In genomic region chr16:86300746-86301480, GRCh38 we compare ENCODE assay signal across 1 cellular context.
TF ChIP-seq lines count a peak whose summit lies in the region.

No MANE protein-coding gene starts in this region.

TF ChIP-seq in IMR-90, 13 proteins besides CTCF, POLR2A, EP300 and RAD21 (continued from another document):
- TF ChIP-seq MAZ (IDR thresholded peaks at IDR 0.05; ENCODE audit: borderline replicate concordance, low read depth, low read length), result no peak
- TF ChIP-seq USF2 (IDR thresholded peaks at IDR 0.05; ENCODE audit: low read depth, low read length), result peak; percentile 30; the same call in 1 of the 2 replicates
- no peak for TF ChIP-seq RCOR1 (IDR thresholded peaks at IDR 0.05; ENCODE audit: insufficient replicate concordance, low read length)
- 0 out of 2 replicates have a peak, but pooled peaks have one; percentile 38 for TF ChIP-seq CHD1 (IDR thresholded peaks at IDR 0.05; ENCODE audit: low read depth, low read length)
